In genomic region chr17:15479697-15480096, GRCh38 we compare ENCODE assay signal across 17 cellular contexts. TPM values are rescaled to one million over a fixed set of nuclear protein-coding genes. Genes with fewer than 3 reads are reported as not detected.
DNase-seq lines count a peak whose midpoint lies in the region; ATAC-seq, FAIRE-seq and TF ChIP-seq lines count a peak whose summit lies in the region.
"Had no signal": no experiment of that assay in that cellular context is flagged by ENCODE, and none has a peak within 500 bp of the region (broad histone marks: within the 10 kb centered on the region; RNA-seq: fewer than 3 reads in every experiment).

No MANE protein-coding gene starts in this region.

- H3K9me3 Mint-ChIP-seq in endodermal cell (no peaks in the 10 kb centered on the region), mesothelial cell of epicardium (no peaks in the 10 kb centered on the region)
- H3K9me3 Mint-ChIP-seq: activated naive CD4-positive, alpha-beta T cell treated with anti-CD3 and anti-CD28 coated beads, Interleukin-2, amount 50 U/mL, for 72 hours had no signal

- no peaks in the 10 kb centered on the region for H3K27me3 Mint-ChIP-seq in endodermal cell (ENCODE audit: insufficient read depth)
- H3K27me3 Mint-ChIP-seq in mesothelial cell of epicardium (ENCODE audit: low read depth) = no peaks in the 10 kb centered on the region
- H3K27me3 Mint-ChIP-seq: B cell had no signal

- H3K4me1 ChIP-seq in endodermal cell (ENCODE audit: control insufficient read depth, insufficient read depth, low read length) (no peaks in the 10 kb centered on the region), heart left ventricle (peaks cover 0 to 20% (median 6%) of the 10 kb centered on the region in 12 donors)

- H3K4me1 Mint-ChIP-seq in endodermal cell (peaks cover 4% of the 10 kb centered on the region), mesothelial cell of epicardium (peaks cover 22% of the 10 kb centered on the region)
- H3K4me1 Mint-ChIP-seq: B cell had no signal

- intact Hi-C loops in heart left ventricle (cut with DNase I) = no loop called here

- TF ChIP-seq POLR2A in H54 (IDR thresholded peaks at IDR 0.05; ENCODE audit: low read depth, low read length) (no peak), heart left ventricle (IDR thresholded peaks at IDR 0.05) (no peak)

- H3K27ac Mint-ChIP-seq in endodermal cell (peak overlapping the region; percentile 28), mesothelial cell of epicardium (peak overlapping the region; percentile 22)
- H3K27ac Mint-ChIP-seq: activated naive CD4-positive, alpha-beta T cell treated with anti-CD3 and anti-CD28 coated beads, Interleukin-2, amount 50 U/mL, for 72 hours; B cell had no signal

- TF ChIP-seq CTCF in endodermal cell (conservative IDR thresholded peaks at IDR 0.05) = no peak
- TF ChIP-seq CTCF in mesothelial cell of epicardium (IDR thresholded peaks at IDR 0.05; ENCODE audit: unreplicated experiment) = no peak
- no peak for TF ChIP-seq CTCF in heart left ventricle (IDR thresholded peaks at IDR 0.05)

- H3K27ac ChIP-seq in endodermal cell (ENCODE audit: low read depth, low read length) (no peak overlapping the region), heart left ventricle (no peak overlapping the region)

- no peaks in the 10 kb centered on the region for H3K9me3 ChIP-seq in endodermal cell (ENCODE audit: control insufficient read depth, low read length)
- no peaks in the 10 kb centered on the region for H3K9me3 ChIP-seq in heart left ventricle

- no peak overlapping the region for H3K9ac ChIP-seq in endodermal cell (ENCODE audit: extremely low read depth, low read length, poor library complexity, severe bottlenecking)

- H3K4me3 Mint-ChIP-seq in endodermal cell (no peak overlapping the region), mesothelial cell of epicardium (no peak overlapping the region)
- H3K4me3 Mint-ChIP-seq: B cell had no signal

- DNase-seq in H54 (ENCODE audit: insufficient read length, low spot score) (no peak), NCI-H2171 (lab: John Stamatoyannopoulos, UW) (peak; percentile 43), endodermal cell (no peak), mesothelial cell of epicardium (ENCODE audit: low spot score in 2 of 2, unreplicated experiment in 2 of 2) (no peak), heart left ventricle (no peak), kidney glomerular epithelial cell (lab: John Stamatoyannopoulos, UW) (no peak), H7 (no peak)
- no peak for DNase-seq in activated CD4-positive, alpha-beta T cell treated with anti-CD3 and anti-CD28 coated beads, Interleukin-2, amount 50 U/mL, for 1 hour
- DNase-seq: activated CD4-positive, alpha-beta T cell treated with anti-CD3 and anti-CD28 coated beads for 48 hours; activated T-cell treated with anti-CD3 and anti-CD28 coated beads for 4 hours; MV-4-11; nucleus accumbens; SHP77 treated with DMSO at 0.1 percent for 48 hours; T-helper 9 cell had no signal

- H3K36me3 ChIP-seq in endodermal cell (ENCODE audit: control insufficient read depth, insufficient read depth, low read length) (peaks cover 72% of the 10 kb centered on the region), heart left ventricle (peaks cover 0 to 6% (median 0%) of the 10 kb centered on the region in 9 donors), H7 (replicated peaks; ENCODE audit: control insufficient read depth, insufficient read depth, low read length) (peaks cover 2% of the 10 kb centered on the region; the same call in 1 of the 2 replicates)

- FAIRE-seq in H54 (lab: Jason Lieb, UNC) = peak; percentile 88
- FAIRE-seq: D721Med had no signal

- H3K27me3 ChIP-seq in endodermal cell (ENCODE audit: control insufficient read depth, insufficient read depth, low read length, poor library complexity, severe bottlenecking) (no peaks in the 10 kb centered on the region), heart left ventricle (no peaks in the 10 kb centered on the region), H7 (ENCODE audit: control insufficient read depth, insufficient read depth, low read length) (no peaks in the 10 kb centered on the region)

- peaks cover 56% of the 10 kb centered on the region for H3K36me3 Mint-ChIP-seq in endodermal cell (ENCODE audit: low read depth)
- H3K36me3 Mint-ChIP-seq in mesothelial cell of epicardium = peaks cover 26% of the 10 kb centered on the region

- H3K4me3 ChIP-seq in endodermal cell (ENCODE audit: low read length) = no peak overlapping the region
- H3K4me3 ChIP-seq in heart left ventricle = no peak overlapping the region
- H3K4me3 ChIP-seq in H7 (ENCODE audit: insufficient read depth, low read depth, low read length) = no peak overlapping the region

- ATAC-seq in heart left ventricle = no peak
- ATAC-seq: activated naive CD4-positive, alpha-beta T cell treated with anti-CD3 and anti-CD28 coated beads, Interleukin-2, amount 50 U/mL, for 72 hours had no signal

RNA-seq across cellular contexts. Expression of gene CDRT4, which starts 12.3 kb away (rescaled TPM):
- total RNA-seq in endodermal cell (10 to 100 TPM; 16.4 to 39.7 TPM), mesothelial cell of epicardium (34.1 to 39.7 TPM (median 34.8 TPM) in 3 replicates), heart left ventricle (1 to 10 TPM in 3 of 9 donors, under 1 TPM in 4, not detected in 2; 0.56 to 4.7 (median 0.96) TPM)
- 3.0 TPM for polyA plus RNA-seq in endodermal cell (2013, experiment 1 of 2)
- polyA plus RNA-seq in endodermal cell (2013, experiment 2 of 2) = 4.4 TPM
- 1 to 10 TPM in 1 of 2 donors, under 1 TPM in 1; 0.12 to 1.9 TPM for polyA plus RNA-seq in heart left ventricle
- total RNA-seq in H7 (2014; rRNA removed; shearing (Covaris generic)) = 3.9 and 4.7 TPM in 2 replicates
